8 cellular contexts compared by ENCODE assay signal in the genomic region with DNA sequence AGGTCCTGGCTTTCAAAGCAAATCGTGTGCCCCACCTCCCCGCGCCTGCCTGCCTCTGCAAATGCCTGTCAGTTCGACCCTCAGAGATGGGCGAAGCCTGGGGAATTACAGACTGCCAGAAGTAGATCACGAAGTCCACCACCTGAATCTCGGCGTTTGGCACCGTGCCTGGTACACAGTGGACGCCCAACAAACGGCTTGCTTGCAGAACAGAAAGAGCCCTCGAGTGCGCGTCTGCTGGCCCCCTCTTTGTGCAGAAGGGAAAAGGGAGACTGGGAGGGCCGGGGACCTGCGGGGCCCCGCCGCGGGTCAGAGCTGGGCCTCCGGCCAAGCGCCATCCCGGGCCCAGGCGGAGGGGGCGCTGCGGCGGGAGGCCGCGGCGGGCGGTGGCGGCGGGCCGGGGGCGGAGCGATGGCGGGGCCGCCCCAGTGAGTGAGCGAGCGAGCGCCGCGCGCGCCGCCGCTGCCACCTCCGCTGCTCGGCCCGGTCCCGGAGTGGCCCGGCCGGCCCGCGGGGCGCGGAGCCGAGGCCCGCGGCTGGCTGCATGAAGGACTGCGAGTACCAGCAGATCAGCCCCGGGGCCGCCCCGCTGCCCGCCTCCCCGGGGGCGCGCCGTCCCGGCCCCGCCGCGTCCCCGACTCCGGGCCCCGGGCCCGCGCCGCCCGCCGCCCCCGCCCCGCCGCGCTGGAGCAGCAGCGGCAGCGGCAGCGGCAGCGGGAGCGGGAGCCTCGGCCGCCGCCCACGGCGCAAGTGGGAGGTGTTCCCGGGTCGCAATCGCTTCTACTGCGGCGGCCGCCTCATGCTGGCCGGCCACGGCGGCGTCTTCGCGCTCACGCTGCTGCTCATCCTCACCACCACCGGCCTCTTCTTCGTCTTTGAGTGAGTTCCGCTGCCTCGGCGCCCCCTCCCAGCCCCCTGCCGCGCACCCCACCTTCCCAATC. TPM values are rescaled to one million over a fixed set of nuclear protein-coding genes. Genes with fewer than 3 reads are reported as not detected.
DNase-seq lines count a peak whose midpoint lies in the region; ATAC-seq lines count a peak whose summit lies in the region.

A gene with protein sequence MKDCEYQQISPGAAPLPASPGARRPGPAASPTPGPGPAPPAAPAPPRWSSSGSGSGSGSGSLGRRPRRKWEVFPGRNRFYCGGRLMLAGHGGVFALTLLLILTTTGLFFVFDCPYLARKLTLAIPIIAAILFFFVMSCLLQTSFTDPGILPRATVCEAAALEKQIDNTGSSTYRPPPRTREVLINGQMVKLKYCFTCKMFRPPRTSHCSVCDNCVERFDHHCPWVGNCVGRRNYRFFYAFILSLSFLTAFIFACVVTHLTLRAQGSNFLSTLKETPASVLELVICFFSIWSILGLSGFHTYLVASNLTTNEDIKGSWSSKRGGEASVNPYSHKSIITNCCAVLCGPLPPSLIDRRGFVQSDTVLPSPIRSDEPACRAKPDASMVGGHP (plus strand): TSS at position 428 of the 941 bp plus-strand sequence. CDS start 117 bp downstream, at position 545.

- ATAC-seq in HG02884 (IDR thresholded peaks at IDR 0.05; ENCODE audit: unreplicated experiment) (peak; percentile 56), left lobe of liver (peak; percentile 90)

- DNase-seq in NCI-H2081 (lab: John Stamatoyannopoulos, UW), result peak; percentile 30 to 48
- DNase-seq in NCI-H2081 treated with DMSO at 0.1 percent for 48 hours (lab: John Stamatoyannopoulos, UW), result no peak
- peak; percentile 54 for DNase-seq in NCI-H2171 treated with DMSO at 0.1 percent for 48 hours (lab: John Stamatoyannopoulos, UW)
- DNase-seq in activated CD4-positive, alpha-beta T cell treated with anti-CD3 and anti-CD28 coated beads for 48 hours, result peak; percentile 74
- DNase-seq in dedifferentiated amniotic fluid mesenchymal stem cell (ENCODE audit: extremely low spot score), result peak; percentile 46
- peak; percentile 83 for DNase-seq in left lobe of liver (ENCODE audit: low spot score)
- peak; percentile 46 for DNase-seq in stimulated activated CD4-positive, alpha-beta T cell treated with anti-CD3 and anti-CD28 coated beads, Interleukin-2, amount 100 ng/mL, for 4 hours (ENCODE audit: low read depth)

RNA-seq across cellular contexts. Expression of the gene that starts here (rescaled TPM):
- total RNA-seq in left lobe of liver, result 10.3 TPM
